10 cellular contexts compared by ENCODE assay signal in the genomic region with DNA sequence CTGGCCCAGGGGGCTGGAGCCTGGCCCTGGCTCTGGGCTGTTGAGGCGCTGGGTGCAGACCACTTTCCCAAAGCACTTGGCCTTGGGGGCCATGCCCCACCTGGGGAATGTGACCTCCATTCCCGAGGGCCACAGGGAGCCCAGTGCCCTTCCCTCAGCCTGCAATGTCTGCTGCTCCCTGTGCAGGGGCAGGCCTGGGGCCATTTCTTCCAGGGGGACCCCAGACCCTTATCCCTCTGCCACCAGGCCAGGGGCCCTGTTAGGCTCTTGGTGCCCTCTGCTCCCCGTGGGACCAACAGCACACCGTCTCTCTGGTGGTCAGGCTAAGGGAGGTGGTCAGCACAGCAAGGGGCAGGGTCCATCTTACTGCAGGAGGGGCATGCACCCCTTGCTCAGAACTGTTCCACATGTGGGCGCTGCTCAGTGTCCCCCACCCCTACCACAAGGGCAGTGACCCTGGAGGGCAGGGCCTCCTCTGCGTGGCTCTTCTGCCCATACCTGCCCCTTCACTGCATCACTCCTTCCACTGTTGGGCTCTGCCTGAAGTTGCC. TPM values are rescaled to one million over a fixed set of nuclear protein-coding genes. Genes with fewer than 3 reads are reported as not detected.
DNase-seq lines count a peak whose midpoint lies in the region; ATAC-seq and TF ChIP-seq lines count a peak whose summit lies in the region.
"Had no signal": no experiment of that assay in that cellular context is flagged by ENCODE, and none has a peak within 500 bp of the region (broad histone marks: within the 10 kb centered on the region; RNA-seq: fewer than 3 reads in every experiment).

No MANE protein-coding gene starts in this region.

- intact Hi-C loops in OCI-LY7 (cut with micrococcal nuclease; ENCODE audit: unreplicated experiment), result no loop called here

- H3K36me3 ChIP-seq in DND-41 (ENCODE audit: insufficient read depth, low read length) (no peaks in the 10 kb centered on the region), OCI-LY7 (ENCODE audit: insufficient read depth, low read length) (no peaks in the 10 kb centered on the region), gastroesophageal sphincter (no peaks in the 10 kb centered on the region), skeletal muscle satellite cell (ENCODE audit: insufficient read depth, low read length) (no peaks in the 10 kb centered on the region)

- TF ChIP-seq EP300 in gastroesophageal sphincter (IDR thresholded peaks at IDR 0.05), result no peak

- H3K4me2 ChIP-seq in DND-41 (ENCODE audit: insufficient read depth, low read length) (peak overlapping the region; percentile 75; the same call in 1 of the 2 replicates), OCI-LY7 (ENCODE audit: low read length) (peak overlapping the region; percentile 54), skeletal muscle satellite cell (ENCODE audit: low read length) (peak overlapping the region; percentile 95)

- BruUV-seq in OCI-LY7 (replicated peaks; lab: Mats Ljungman, UMichigan), result no TSS peak

- H3K4me1 ChIP-seq in DND-41 (ENCODE audit: insufficient read depth, low read length) (peaks cover 17% of the 10 kb centered on the region), OCI-LY7 (ENCODE audit: insufficient read depth, low read length, poor library complexity, severe bottlenecking) (peaks cover 12% of the 10 kb centered on the region), gastroesophageal sphincter (peaks cover 3 to 23% (median 11%) of the 10 kb centered on the region in 3 donors), skeletal muscle satellite cell (ENCODE audit: control insufficient read depth, insufficient read depth, low read length) (peaks cover 15% of the 10 kb centered on the region)

- H3K79me2 ChIP-seq in DND-41 (ENCODE audit: insufficient read depth, low read length), result no peaks in the 10 kb centered on the region
- H3K79me2 ChIP-seq in OCI-LY7 (ENCODE audit: insufficient read depth, low read depth, low read length), result no peaks in the 10 kb centered on the region

- H3K4me1 Mint-ChIP-seq in osteocyte (ENCODE audit: unreplicated experiment), result no peaks in the 10 kb centered on the region

- H2AFZ ChIP-seq in DND-41 (ENCODE audit: low read depth, low read length) (no peak overlapping the region), OCI-LY7 (ENCODE audit: low read length) (no peak overlapping the region; the same call in 1 of the 2 replicates)

- TF ChIP-seq POLR2A in gastroesophageal sphincter (IDR thresholded peaks at IDR 0.05), result no peak

- H3K9me3 Mint-ChIP-seq in osteocyte (ENCODE audit: unreplicated experiment), result no peaks in the 10 kb centered on the region

- no peak overlapping the region for H3K4me3 ChIP-seq in DND-41 (ENCODE audit: low read depth in 1 of 2, low read length in 2 of 2)
- H3K4me3 ChIP-seq in OCI-LY7 (ENCODE audit: low read depth, low read length, poor library complexity, severe bottlenecking), result peak overlapping the region; percentile 46
- H3K4me3 ChIP-seq in gastroesophageal sphincter, result peak overlapping the region in 1 of 2 donors; percentile 66
- no peak overlapping the region for H3K4me3 ChIP-seq in skeletal muscle satellite cell (ENCODE audit: low read length)

- TF ChIP-seq CTCF in DND-41 (IDR thresholded peaks at IDR 0.05; ENCODE audit: borderline replicate concordance, extremely low read depth, low read length, poor library complexity, severe bottlenecking) (no peak), OCI-LY7 (conservative IDR thresholded peaks at IDR 0.05; ENCODE audit: low read length) (no peak), gastroesophageal sphincter (IDR thresholded peaks at IDR 0.05) (no peak), osteocyte (IDR thresholded peaks at IDR 0.05) (no peak)

- H3K27ac ChIP-seq in DND-41 (ENCODE audit: low read length) (no peak overlapping the region), OCI-LY7 (ENCODE audit: low read depth, low read length, poor library complexity, severe bottlenecking) (no peak overlapping the region), gastroesophageal sphincter (peak overlapping the region in 3 of 4 donors; percentile 77 to 81 (median 79))

- no peaks in the 10 kb centered on the region for H3K27me3 ChIP-seq in DND-41 (ENCODE audit: insufficient read depth, low read length, poor library complexity)
- H3K27me3 ChIP-seq in gastroesophageal sphincter, result no peaks in the 10 kb centered on the region
- peaks cover 12% of the 10 kb centered on the region for H3K27me3 ChIP-seq in skeletal muscle satellite cell (ENCODE audit: control insufficient read depth, insufficient read depth, low read length)

- no peaks in the 10 kb centered on the region for H3K27me3 Mint-ChIP-seq in osteocyte (ENCODE audit: unreplicated experiment)

- no peak overlapping the region for H3K4me3 Mint-ChIP-seq in osteocyte (ENCODE audit: unreplicated experiment)

- no CpG with 5 or more reads among the region's 6 CpGs for WGBS in gastroesophageal sphincter (ENCODE audit: low coverage in 1 of 2), 2 donors

- CTCF ChIA-PET in OCI-LY7 (lab: Charles Lee; ENCODE audit: unreplicated experiment), result no interaction called here

- H3K9me2 ChIP-seq in OCI-LY7 (ENCODE audit: insufficient read depth, low read length), result no peaks in the 10 kb centered on the region

- H4K20me1 ChIP-seq in DND-41 (ENCODE audit: insufficient read depth, low read length) (peaks cover 12% of the 10 kb centered on the region; the same call in 1 of the 2 replicates), OCI-LY7 (ENCODE audit: insufficient read depth, low read length) (no peaks in the 10 kb centered on the region)

- no peak for ATAC-seq in DND-41 (ENCODE audit: insufficient read depth, low read depth)
- ATAC-seq in gastroesophageal sphincter, result no peak
- ATAC-seq in GM18909 (IDR thresholded peaks at IDR 0.05; ENCODE audit: poor library complexity, unreplicated experiment), result no peak

- DNase-seq in DND-41, result no peak
- no peak for DNase-seq in OCI-LY7 (ENCODE audit: low spot score)
- DNase-seq in osteocyte (ENCODE audit: extremely low spot score, unreplicated experiment), result no peak
- DNase-seq in NCI-H1417 treated with DMSO at 0.1 percent for 48 hours (lab: John Stamatoyannopoulos, UW), result no peak
- DNase-seq in NCI-H1105 (lab: John Stamatoyannopoulos, UW), result no peak

- POLR2A ChIA-PET in OCI-LY7 (lab: Charles Lee), result no interaction called here

- no peaks in the 10 kb centered on the region for H3K36me3 Mint-ChIP-seq in osteocyte (ENCODE audit: unreplicated experiment)

- H3K9me3 ChIP-seq in DND-41 (ENCODE audit: insufficient read depth, low read length, severe bottlenecking), result no peaks in the 10 kb centered on the region
- no peaks in the 10 kb centered on the region for H3K9me3 ChIP-seq in OCI-LY7 (ENCODE audit: low read length)
- no peaks in the 10 kb centered on the region for H3K9me3 ChIP-seq in gastroesophageal sphincter
- no peaks in the 10 kb centered on the region for H3K9me3 ChIP-seq in skeletal muscle satellite cell (replicated peaks; ENCODE audit: low read length)

- no peak overlapping the region for H3K27ac Mint-ChIP-seq in osteocyte (ENCODE audit: unreplicated experiment)

- H3K9ac ChIP-seq in DND-41 (ENCODE audit: low read depth, low read length) (no peak overlapping the region), skeletal muscle satellite cell (ENCODE audit: low read depth, low read length) (no peak overlapping the region)

RNA-seq across cellular contexts. Expression of a gene that starts 1.1 kb away (rescaled TPM):
- 0.46 and 1.7 TPM in 2 replicates for total RNA-seq in OCI-LY7 (2014; rRNA removed; shearing (Covaris generic))
- total RNA-seq in OCI-LY7 (2022), result 2.5 and 2.7 TPM in 2 replicates
- 1 to 10 TPM in 3 of 4 donors, under 1 TPM in 1; 0.40 to 3.1 (median 1.8) TPM for total RNA-seq in gastroesophageal sphincter
- 1.1 TPM in 1 of 2 replicates, not detected in the other for total RNA-seq in skeletal muscle satellite cell (2012; rRNA removed)
- total RNA-seq in osteocyte, result 1.5 TPM in 1 of 2 replicates, not detected in the other
- total RNA-seq: T-helper 1 cell treated with Interleukin-12 subunit alpha and Interleukin-12 subunit beta and Interleukin-4 antibody, amounts not matched to agents 30 ng/mL and 1 ng/mL, for 36 hours had no signal

RNA-seq across cellular contexts. Expression of a gene that starts 5.1 kb away (rescaled TPM):
- 0.54 and 0.88 TPM in 2 replicates for total RNA-seq in OCI-LY7 (2014; rRNA removed; shearing (Covaris generic))
- total RNA-seq in OCI-LY7 (2022) (2.4 and 5.1 TPM in 2 replicates), gastroesophageal sphincter (under 1 TPM in 2 of 4 donors, not detected in 2; 0.40 to 0.47 TPM), osteocyte (2.5 and 2.7 TPM in 2 replicates)
- total RNA-seq in skeletal muscle satellite cell (2012; rRNA removed), result 0.44 and 0.51 TPM in 2 replicates
- total RNA-seq: pulmonary artery endothelial cell; T-helper 1 cell treated with Interleukin-12 subunit alpha and Interleukin-12 subunit beta and Interleukin-4 antibody, amounts not matched to agents 30 ng/mL and 1 ng/mL, for 36 hours had no signal

RNA-seq across cellular contexts. Expression of a gene that starts 29.2 kb away (rescaled TPM):
- 86.9 and 101 TPM in 2 replicates for total RNA-seq in OCI-LY7 (2014; rRNA removed; shearing (Covaris generic))
- total RNA-seq in OCI-LY7 (2022) (502 and 563 TPM in 2 replicates), gastroesophageal sphincter (100 to 1,000 TPM; 129 to 175 (median 136) TPM), osteocyte (394 and 407 TPM in 2 replicates)
- total RNA-seq in skeletal muscle satellite cell (2012; rRNA removed), result 78.6 and 90.2 TPM in 2 replicates

Comparison
In these comparisons a context has a peak if more than half of its experiments do, and no peak if none do; other contexts are left out.
1. H3K27ac ChIP-seq: peak in gastroesophageal sphincter (3 of 4); none in DND-41 (single experiment) and OCI-LY7 (single experiment).
2. Peak in every context shown above with its lines, with median percentiles within 50 percentile points of each other: H3K4me2 ChIP-seq.